In the genomic region with DNA sequence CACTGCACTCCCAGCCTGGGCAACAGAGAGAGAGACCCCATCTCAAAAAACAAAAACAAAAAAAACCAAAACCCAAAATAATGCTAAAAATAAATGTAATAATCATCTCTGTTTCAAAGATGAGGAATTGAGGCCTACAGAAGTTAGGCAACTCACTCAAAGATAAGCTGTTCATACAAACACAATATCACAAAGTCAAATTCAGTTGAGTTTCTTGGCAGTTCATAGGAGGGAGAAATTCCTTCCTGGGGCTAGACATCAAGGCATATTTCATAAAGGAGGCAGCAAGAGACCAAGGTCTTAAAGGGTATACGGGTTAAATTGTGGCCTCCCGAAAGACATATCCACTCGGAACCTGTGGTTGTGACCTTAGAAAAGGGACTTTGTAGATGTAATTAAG, we compare ENCODE assay signal across 2 cellular contexts.
TF ChIP-seq lines count a peak whose summit lies in the region.

No MANE protein-coding gene starts in this region.

TF ChIP-seq in HCT116, 20 proteins besides CTCF, POLR2A, EP300 and RAD21:
- TF ChIP-seq JUND (IDR thresholded peaks at IDR 0.05): no peak
- TF ChIP-seq, protein P1, sequence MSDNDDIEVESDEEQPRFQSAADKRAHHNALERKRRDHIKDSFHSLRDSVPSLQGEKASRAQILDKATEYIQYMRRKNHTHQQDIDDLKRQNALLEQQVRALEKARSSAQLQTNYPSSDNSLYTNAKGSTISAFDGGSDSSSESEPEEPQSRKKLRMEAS (IDR thresholded peaks at IDR 0.05): no peak
- TF ChIP-seq, protein P2, sequence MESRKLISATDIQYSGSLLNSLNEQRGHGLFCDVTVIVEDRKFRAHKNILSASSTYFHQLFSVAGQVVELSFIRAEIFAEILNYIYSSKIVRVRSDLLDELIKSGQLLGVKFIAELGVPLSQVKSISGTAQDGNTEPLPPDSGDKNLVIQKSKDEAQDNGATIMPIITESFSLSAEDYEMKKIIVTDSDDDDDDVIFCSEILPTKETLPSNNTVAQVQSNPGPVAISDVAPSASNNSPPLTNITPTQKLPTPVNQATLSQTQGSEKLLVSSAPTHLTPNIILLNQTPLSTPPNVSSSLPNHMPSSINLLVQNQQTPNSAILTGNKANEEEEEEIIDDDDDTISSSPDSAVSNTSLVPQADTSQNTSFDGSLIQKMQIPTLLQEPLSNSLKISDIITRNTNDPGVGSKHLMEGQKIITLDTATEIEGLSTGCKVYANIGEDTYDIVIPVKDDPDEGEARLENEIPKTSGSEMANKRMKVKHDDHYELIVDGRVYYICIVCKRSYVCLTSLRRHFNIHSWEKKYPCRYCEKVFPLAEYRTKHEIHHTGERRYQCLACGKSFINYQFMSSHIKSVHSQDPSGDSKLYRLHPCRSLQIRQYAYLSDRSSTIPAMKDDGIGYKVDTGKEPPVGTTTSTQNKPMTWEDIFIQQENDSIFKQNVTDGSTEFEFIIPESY (IDR thresholded peaks at IDR 0.05; ENCODE audit: extremely low read depth, insufficient replicate concordance, low read length): no peak
- no peak for TF ChIP-seq SIN3A (IDR thresholded peaks at IDR 0.05; ENCODE audit: low read depth)
- TF ChIP-seq CEBPB (IDR thresholded peaks at IDR 0.05; ENCODE audit: low read depth): no peak
- no peak for TF ChIP-seq CBX3 (IDR thresholded peaks at IDR 0.05; ENCODE audit: low read depth)
- no peak for TF ChIP-seq EZH2phosphoT487 (IDR thresholded peaks at IDR 0.05; ENCODE audit: borderline replicate concordance)
- no peak for TF ChIP-seq FOSL1 (IDR thresholded peaks at IDR 0.05; ENCODE audit: low read depth)
- no peak for TF ChIP-seq POLR2AphosphoS5 (IDR thresholded peaks at IDR 0.05; ENCODE audit: low read depth, low read length)
- TF ChIP-seq ELF1 (IDR thresholded peaks at IDR 0.05; ENCODE audit: borderline replicate concordance, low read depth): no peak
- no peak for TF ChIP-seq TCF7L2 (IDR thresholded peaks at IDR 0.05; ENCODE audit: borderline replicate concordance, extremely low read depth, insufficient read depth, insufficient read length)
- no peak for TF ChIP-seq EGR1 (IDR thresholded peaks at IDR 0.05; ENCODE audit: low read depth)
- TF ChIP-seq ZNF274 (IDR thresholded peaks at IDR 0.05; ENCODE audit: low read depth, low read length): no peak
- TF ChIP-seq, protein P3, sequence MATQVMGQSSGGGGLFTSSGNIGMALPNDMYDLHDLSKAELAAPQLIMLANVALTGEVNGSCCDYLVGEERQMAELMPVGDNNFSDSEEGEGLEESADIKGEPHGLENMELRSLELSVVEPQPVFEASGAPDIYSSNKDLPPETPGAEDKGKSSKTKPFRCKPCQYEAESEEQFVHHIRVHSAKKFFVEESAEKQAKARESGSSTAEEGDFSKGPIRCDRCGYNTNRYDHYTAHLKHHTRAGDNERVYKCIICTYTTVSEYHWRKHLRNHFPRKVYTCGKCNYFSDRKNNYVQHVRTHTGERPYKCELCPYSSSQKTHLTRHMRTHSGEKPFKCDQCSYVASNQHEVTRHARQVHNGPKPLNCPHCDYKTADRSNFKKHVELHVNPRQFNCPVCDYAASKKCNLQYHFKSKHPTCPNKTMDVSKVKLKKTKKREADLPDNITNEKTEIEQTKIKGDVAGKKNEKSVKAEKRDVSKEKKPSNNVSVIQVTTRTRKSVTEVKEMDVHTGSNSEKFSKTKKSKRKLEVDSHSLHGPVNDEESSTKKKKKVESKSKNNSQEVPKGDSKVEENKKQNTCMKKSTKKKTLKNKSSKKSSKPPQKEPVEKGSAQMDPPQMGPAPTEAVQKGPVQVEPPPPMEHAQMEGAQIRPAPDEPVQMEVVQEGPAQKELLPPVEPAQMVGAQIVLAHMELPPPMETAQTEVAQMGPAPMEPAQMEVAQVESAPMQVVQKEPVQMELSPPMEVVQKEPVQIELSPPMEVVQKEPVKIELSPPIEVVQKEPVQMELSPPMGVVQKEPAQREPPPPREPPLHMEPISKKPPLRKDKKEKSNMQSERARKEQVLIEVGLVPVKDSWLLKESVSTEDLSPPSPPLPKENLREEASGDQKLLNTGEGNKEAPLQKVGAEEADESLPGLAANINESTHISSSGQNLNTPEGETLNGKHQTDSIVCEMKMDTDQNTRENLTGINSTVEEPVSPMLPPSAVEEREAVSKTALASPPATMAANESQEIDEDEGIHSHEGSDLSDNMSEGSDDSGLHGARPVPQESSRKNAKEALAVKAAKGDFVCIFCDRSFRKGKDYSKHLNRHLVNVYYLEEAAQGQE (IDR thresholded peaks at IDR 0.05; ENCODE audit: low read depth): no peak
- TF ChIP-seq, protein P4, sequence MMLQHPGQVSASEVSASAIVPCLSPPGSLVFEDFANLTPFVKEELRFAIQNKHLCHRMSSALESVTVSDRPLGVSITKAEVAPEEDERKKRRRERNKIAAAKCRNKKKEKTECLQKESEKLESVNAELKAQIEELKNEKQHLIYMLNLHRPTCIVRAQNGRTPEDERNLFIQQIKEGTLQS (IDR thresholded peaks at IDR 0.05): no peak
- TF ChIP-seq ZFX (IDR thresholded peaks at IDR 0.05): no peak
- no peak for TF ChIP-seq EZH2 (IDR thresholded peaks at IDR 0.05)
- no peak for TF ChIP-seq SRF (IDR thresholded peaks at IDR 0.05; ENCODE audit: low read depth)

TF ChIP-seq in H1, 55 proteins besides CTCF, POLR2A, EP300 and RAD21:
- no peak for TF ChIP-seq POLR2AphosphoS5 (IDR thresholded peaks at IDR 0.05; ENCODE audit: low read depth, low read length)
- TF ChIP-seq, protein P1 (IDR thresholded peaks at IDR 0.05): no peak
- no peak for TF ChIP-seq ASH2L (IDR thresholded peaks at IDR 0.05; ENCODE audit: low read length)
- TF ChIP-seq, protein P5, sequence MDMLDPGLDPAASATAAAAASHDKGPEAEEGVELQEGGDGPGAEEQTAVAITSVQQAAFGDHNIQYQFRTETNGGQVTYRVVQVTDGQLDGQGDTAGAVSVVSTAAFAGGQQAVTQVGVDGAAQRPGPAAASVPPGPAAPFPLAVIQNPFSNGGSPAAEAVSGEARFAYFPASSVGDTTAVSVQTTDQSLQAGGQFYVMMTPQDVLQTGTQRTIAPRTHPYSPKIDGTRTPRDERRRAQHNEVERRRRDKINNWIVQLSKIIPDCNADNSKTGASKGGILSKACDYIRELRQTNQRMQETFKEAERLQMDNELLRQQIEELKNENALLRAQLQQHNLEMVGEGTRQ (IDR thresholded peaks at IDR 0.05; ENCODE audit: low read length): no peak
- no peak for TF ChIP-seq YY1 (IDR thresholded peaks at IDR 0.05; ENCODE audit: low read depth, low read length)
- TF ChIP-seq SIX5 (IDR thresholded peaks at IDR 0.05; ENCODE audit: low read depth, low read length): no peak
- TF ChIP-seq SRF (IDR thresholded peaks at IDR 0.05; ENCODE audit: low read depth, low read length): no peak
- TF ChIP-seq GTF2F1 (IDR thresholded peaks at IDR 0.05; ENCODE audit: borderline replicate concordance, low read depth, low read length): no peak
- TF ChIP-seq, protein P6, sequence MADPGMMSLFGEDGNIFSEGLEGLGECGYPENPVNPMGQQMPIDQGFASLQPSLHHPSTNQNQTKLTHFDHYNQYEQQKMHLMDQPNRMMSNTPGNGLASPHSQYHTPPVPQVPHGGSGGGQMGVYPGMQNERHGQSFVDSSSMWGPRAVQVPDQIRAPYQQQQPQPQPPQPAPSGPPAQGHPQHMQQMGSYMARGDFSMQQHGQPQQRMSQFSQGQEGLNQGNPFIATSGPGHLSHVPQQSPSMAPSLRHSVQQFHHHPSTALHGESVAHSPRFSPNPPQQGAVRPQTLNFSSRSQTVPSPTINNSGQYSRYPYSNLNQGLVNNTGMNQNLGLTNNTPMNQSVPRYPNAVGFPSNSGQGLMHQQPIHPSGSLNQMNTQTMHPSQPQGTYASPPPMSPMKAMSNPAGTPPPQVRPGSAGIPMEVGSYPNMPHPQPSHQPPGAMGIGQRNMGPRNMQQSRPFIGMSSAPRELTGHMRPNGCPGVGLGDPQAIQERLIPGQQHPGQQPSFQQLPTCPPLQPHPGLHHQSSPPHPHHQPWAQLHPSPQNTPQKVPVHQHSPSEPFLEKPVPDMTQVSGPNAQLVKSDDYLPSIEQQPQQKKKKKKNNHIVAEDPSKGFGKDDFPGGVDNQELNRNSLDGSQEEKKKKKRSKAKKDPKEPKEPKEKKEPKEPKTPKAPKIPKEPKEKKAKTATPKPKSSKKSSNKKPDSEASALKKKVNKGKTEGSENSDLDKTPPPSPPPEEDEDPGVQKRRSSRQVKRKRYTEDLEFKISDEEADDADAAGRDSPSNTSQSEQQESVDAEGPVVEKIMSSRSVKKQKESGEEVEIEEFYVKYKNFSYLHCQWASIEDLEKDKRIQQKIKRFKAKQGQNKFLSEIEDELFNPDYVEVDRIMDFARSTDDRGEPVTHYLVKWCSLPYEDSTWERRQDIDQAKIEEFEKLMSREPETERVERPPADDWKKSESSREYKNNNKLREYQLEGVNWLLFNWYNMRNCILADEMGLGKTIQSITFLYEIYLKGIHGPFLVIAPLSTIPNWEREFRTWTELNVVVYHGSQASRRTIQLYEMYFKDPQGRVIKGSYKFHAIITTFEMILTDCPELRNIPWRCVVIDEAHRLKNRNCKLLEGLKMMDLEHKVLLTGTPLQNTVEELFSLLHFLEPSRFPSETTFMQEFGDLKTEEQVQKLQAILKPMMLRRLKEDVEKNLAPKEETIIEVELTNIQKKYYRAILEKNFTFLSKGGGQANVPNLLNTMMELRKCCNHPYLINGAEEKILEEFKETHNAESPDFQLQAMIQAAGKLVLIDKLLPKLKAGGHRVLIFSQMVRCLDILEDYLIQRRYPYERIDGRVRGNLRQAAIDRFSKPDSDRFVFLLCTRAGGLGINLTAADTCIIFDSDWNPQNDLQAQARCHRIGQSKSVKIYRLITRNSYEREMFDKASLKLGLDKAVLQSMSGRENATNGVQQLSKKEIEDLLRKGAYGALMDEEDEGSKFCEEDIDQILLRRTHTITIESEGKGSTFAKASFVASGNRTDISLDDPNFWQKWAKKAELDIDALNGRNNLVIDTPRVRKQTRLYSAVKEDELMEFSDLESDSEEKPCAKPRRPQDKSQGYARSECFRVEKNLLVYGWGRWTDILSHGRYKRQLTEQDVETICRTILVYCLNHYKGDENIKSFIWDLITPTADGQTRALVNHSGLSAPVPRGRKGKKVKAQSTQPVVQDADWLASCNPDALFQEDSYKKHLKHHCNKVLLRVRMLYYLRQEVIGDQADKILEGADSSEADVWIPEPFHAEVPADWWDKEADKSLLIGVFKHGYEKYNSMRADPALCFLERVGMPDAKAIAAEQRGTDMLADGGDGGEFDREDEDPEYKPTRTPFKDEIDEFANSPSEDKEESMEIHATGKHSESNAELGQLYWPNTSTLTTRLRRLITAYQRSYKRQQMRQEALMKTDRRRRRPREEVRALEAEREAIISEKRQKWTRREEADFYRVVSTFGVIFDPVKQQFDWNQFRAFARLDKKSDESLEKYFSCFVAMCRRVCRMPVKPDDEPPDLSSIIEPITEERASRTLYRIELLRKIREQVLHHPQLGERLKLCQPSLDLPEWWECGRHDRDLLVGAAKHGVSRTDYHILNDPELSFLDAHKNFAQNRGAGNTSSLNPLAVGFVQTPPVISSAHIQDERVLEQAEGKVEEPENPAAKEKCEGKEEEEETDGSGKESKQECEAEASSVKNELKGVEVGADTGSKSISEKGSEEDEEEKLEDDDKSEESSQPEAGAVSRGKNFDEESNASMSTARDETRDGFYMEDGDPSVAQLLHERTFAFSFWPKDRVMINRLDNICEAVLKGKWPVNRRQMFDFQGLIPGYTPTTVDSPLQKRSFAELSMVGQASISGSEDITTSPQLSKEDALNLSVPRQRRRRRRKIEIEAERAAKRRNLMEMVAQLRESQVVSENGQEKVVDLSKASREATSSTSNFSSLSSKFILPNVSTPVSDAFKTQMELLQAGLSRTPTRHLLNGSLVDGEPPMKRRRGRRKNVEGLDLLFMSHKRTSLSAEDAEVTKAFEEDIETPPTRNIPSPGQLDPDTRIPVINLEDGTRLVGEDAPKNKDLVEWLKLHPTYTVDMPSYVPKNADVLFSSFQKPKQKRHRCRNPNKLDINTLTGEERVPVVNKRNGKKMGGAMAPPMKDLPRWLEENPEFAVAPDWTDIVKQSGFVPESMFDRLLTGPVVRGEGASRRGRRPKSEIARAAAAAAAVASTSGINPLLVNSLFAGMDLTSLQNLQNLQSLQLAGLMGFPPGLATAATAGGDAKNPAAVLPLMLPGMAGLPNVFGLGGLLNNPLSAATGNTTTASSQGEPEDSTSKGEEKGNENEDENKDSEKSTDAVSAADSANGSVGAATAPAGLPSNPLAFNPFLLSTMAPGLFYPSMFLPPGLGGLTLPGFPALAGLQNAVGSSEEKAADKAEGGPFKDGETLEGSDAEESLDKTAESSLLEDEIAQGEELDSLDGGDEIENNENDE (IDR thresholded peaks at IDR 0.05; ENCODE audit: insufficient replicate concordance, low read length): no peak
- TF ChIP-seq, protein P7, sequence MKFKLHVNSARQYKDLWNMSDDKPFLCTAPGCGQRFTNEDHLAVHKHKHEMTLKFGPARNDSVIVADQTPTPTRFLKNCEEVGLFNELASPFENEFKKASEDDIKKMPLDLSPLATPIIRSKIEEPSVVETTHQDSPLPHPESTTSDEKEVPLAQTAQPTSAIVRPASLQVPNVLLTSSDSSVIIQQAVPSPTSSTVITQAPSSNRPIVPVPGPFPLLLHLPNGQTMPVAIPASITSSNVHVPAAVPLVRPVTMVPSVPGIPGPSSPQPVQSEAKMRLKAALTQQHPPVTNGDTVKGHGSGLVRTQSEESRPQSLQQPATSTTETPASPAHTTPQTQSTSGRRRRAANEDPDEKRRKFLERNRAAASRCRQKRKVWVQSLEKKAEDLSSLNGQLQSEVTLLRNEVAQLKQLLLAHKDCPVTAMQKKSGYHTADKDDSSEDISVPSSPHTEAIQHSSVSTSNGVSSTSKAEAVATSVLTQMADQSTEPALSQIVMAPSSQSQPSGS (IDR thresholded peaks at IDR 0.05; ENCODE audit: low read length): no peak
- no peak for TF ChIP-seq CHD2 (IDR thresholded peaks at IDR 0.05; ENCODE audit: low read length)
- TF ChIP-seq NRF1 (IDR thresholded peaks at IDR 0.05; ENCODE audit: low read depth, low read length): no peak
- TF ChIP-seq RNF2 (IDR thresholded peaks at IDR 0.05; ENCODE audit: borderline replicate concordance, low read depth, low read length, missing control alignments, poor library complexity, severe bottlenecking): no peak
- TF ChIP-seq RXRA (IDR thresholded peaks at IDR 0.05; ENCODE audit: insufficient read depth, low read depth, low read length): no peak
- no peak for TF ChIP-seq SIRT6 (IDR thresholded peaks at IDR 0.05; ENCODE audit: low read length)
- TF ChIP-seq TEAD4 (IDR thresholded peaks at IDR 0.05; ENCODE audit: low read depth, low read length): no peak
